ENCODE assay signal across 22 cellular contexts in the genomic region with DNA sequence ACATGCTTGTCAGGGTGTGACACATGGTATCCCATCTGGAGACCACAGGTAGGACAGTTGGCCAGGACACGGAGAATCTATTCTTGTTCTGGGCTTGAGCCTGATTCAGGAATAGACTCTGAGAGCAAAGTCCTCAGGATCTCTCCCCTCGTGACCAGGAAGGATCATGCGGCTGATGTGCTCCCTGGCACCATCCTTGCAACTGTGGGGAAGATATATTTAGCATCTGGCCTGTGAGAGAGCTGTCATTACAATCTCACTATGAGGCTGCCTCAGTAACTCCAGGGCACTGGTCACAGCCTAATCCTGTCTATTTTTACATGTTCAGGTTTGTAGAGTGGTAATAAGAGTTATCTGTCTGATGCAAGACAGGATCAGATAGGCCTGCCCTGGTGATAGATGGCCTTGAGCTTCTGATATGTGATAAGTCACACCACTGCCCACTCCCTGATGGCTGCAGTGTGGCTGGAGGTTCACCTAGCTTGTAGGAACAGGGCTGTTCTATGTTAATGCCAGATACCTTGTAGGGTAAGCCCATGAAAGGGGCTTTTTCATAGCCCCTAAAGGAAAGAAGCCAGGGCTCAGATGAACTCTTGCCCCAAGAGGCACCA. TPM values are rescaled to one million over a fixed set of nuclear protein-coding genes. Genes with fewer than 3 reads are reported as not detected.
DNase-seq lines count a peak whose midpoint lies in the region; ATAC-seq, FAIRE-seq and TF ChIP-seq lines count a peak whose summit lies in the region.
"Had no signal": no experiment of that assay in that cellular context is flagged by ENCODE, and none has a peak within 500 bp of the region (broad histone marks: within the 10 kb centered on the region; RNA-seq: fewer than 3 reads in every experiment).

No MANE protein-coding gene starts in this region.

- FAIRE-seq in K562 (lab: Jason Lieb, UNC) (no peak), GM19239 (lab: Jason Lieb, UNC) (no peak)
- FAIRE-seq: G401.6, GM12892, H1 had no signal

- no peak for TF ChIP-seq CTCF in K562 (IDR thresholded peaks at IDR 0.05 in 2 of 3, conservative IDR thresholded peaks at IDR 0.05 in 1 of 3; ENCODE audit: insufficient read depth in 2 of 3, low read depth in 1 of 3, low read length in 3 of 3)
- no peak for TF ChIP-seq CTCF in heart right ventricle (IDR thresholded peaks at IDR 0.05)
- TF ChIP-seq CTCF in right lobe of liver (IDR thresholded peaks at IDR 0.05) = no peak

- H3K4me2 ChIP-seq in K562 (ENCODE audit: insufficient read depth, low read length) = no peak overlapping the region

- CTCF ChIA-PET in K562 (lab: Yijun Ruan, JAX; ENCODE audit: low intra/inter-chr PET ratio) = no interaction called here

- H3K36me3 ChIP-seq in K562 (ENCODE audit: control insufficient read depth, insufficient read depth, low read length) = no peaks in the 10 kb centered on the region
- H3K36me3 ChIP-seq in heart right ventricle = no peaks in the 10 kb centered on the region
- no peaks in the 10 kb centered on the region for H3K36me3 ChIP-seq in right lobe of liver
- H3K36me3 ChIP-seq in skeletal muscle tissue (ENCODE audit: control insufficient read depth in 3 of 3, insufficient read depth in 3 of 3, low read length in 3 of 3) = no peaks in the 10 kb centered on the region

- H3K4me3 ChIP-seq in K562 (no peak overlapping the region), heart right ventricle (no peak overlapping the region), right lobe of liver (no peak overlapping the region), skeletal muscle tissue (ENCODE audit: low read length in 3 of 3) (peak overlapping the region in 2 of 3 donors; percentile 15 to 36)

- H3K4me1 ChIP-seq in K562 (replicated peaks in 1 of 2; ENCODE audit: control insufficient read depth in 2 of 2, insufficient read depth in 2 of 2, low read length in 2 of 2) (peaks cover 0 to 3% of the 10 kb centered on the region in 2 experiments; a peak in 1 of 5 replicates), heart right ventricle (peaks cover 0 to 20% (median 7%) of the 10 kb centered on the region in 9 donors), right lobe of liver (peaks cover 0 to 9% (median 4%) of the 10 kb centered on the region in 4 donors), skeletal muscle tissue (ENCODE audit: control insufficient read depth in 3 of 3, insufficient read depth in 3 of 3, low read length in 3 of 3) (peaks cover 13 to 24% (median 18%) of the 10 kb centered on the region in 3 donors)

- no peak for TF ChIP-seq RAD21 in K562 (CRISPR knock-in tag; conservative IDR thresholded peaks at IDR 0.05 in 1 of 2, IDR thresholded peaks at IDR 0.05 in 1 of 2)

- 58% methylated on average over 3 of the region's 3 CpGs for WGBS in K562 (ENCODE audit: insufficient coverage, low coverage, missing lambda C conversion rate)
- WGBS in heart right ventricle, 2 donors = 36 to 66% methylated on average over 3 of the region's 3 CpGs
- 9% methylated on average over 3 of the region's 3 CpGs for WGBS in right lobe of liver (ENCODE audit: insufficient coverage, low coverage, low lambda C conversion rate, missing lambda C conversion rate)

- ATAC-seq in K562 (no peak), heart right ventricle (peak; percentile 85 to 99 (median 96)), right lobe of liver (peak; percentile 89 to 95 (median 92)), GM18861 (IDR thresholded peaks at IDR 0.05; ENCODE audit: unreplicated experiment) (no peak), HG02642 (IDR thresholded peaks at IDR 0.05; ENCODE audit: poor library complexity, unreplicated experiment) (no peak)
- ATAC-seq: Panc1 had no signal

- intact Hi-C loops in K562 (cut with micrococcal nuclease) = no loop called here
- intact Hi-C loops in heart right ventricle (cut with DNase I) = no loop called here
- intact Hi-C loops in right lobe of liver (cut with DNase I) = no loop called here

- H3K9me3 ChIP-seq in K562 (replicated peaks; ENCODE audit: control insufficient read depth, insufficient read depth, low read depth, low read length) (no peaks in the 10 kb centered on the region), heart right ventricle (peaks cover 0 to 12% (median 2%) of the 10 kb centered on the region in 11 donors), right lobe of liver (no peaks in the 10 kb centered on the region), skeletal muscle tissue (ENCODE audit: control insufficient read depth in 3 of 3, low read length in 3 of 3) (no peaks in the 10 kb centered on the region)

- H3K27me3 ChIP-seq in K562 (ENCODE audit: control insufficient read depth in 2 of 2, insufficient read depth in 2 of 2, low read length in 2 of 2) = no peaks in the 10 kb centered on the region
- no peaks in the 10 kb centered on the region for H3K27me3 ChIP-seq in heart right ventricle
- H3K27me3 ChIP-seq in right lobe of liver = no peaks in the 10 kb centered on the region
- no peaks in the 10 kb centered on the region for H3K27me3 ChIP-seq in skeletal muscle tissue (ENCODE audit: control insufficient read depth in 3 of 3, insufficient read depth in 3 of 3, low read length in 3 of 3)

- H2AFZ ChIP-seq in K562 (ENCODE audit: low read depth, low read length) = no peak overlapping the region

- H3K9me1 ChIP-seq in K562 (ENCODE audit: control insufficient read depth, insufficient read depth, low read length) = no peaks in the 10 kb centered on the region

- no peaks in the 10 kb centered on the region for H3K79me2 ChIP-seq in K562 (ENCODE audit: control insufficient read depth, insufficient read depth, low read length)

- in situ Hi-C loops in K562 (cut with MboI) = no loop called here

- no peak for TF ChIP-seq EP300 in K562 (IDR thresholded peaks at IDR 0.05; ENCODE audit: low read length)

- POLR2A ChIA-PET in K562 (lab: Yijun Ruan, JAX) = no interaction called here

- TF ChIP-seq POLR2A in K562 (conservative IDR thresholded peaks at IDR 0.05) = no peak
- TF ChIP-seq POLR2A in right lobe of liver (IDR thresholded peaks at IDR 0.05) = no peak

- H4K20me1 ChIP-seq in K562 (replicated peaks; ENCODE audit: control insufficient read depth, insufficient read depth, low read length) = no peaks in the 10 kb centered on the region

- BruUV-seq in K562 (replicated peaks; lab: Mats Ljungman, UMichigan) = no TSS peak

- H3K9ac ChIP-seq in K562 (ENCODE audit: insufficient read depth in 1 of 2, low read depth in 2 of 2, low read length in 2 of 2) (no peak overlapping the region), skeletal muscle tissue (ENCODE audit: low read depth in 1 of 3, low read length in 3 of 3) (peak overlapping the region; percentile 12 to 71 (median 66))

- H3K27ac ChIP-seq in K562 (ENCODE audit: extremely low read depth, low read depth, low read length) = no peak overlapping the region
- peak overlapping the region; percentile 47 to 92 (median 79) for H3K27ac ChIP-seq in heart right ventricle
- H3K27ac ChIP-seq in right lobe of liver = peak overlapping the region in 2 of 3 donors; percentile 17 to 37
- H3K27ac ChIP-seq in skeletal muscle tissue (ENCODE audit: low read depth, low read length) = peak overlapping the region; percentile 100

- DNase-seq in K562 (ENCODE audit: extremely low read depth in 1 of 4, low spot score in 3 of 4) = no peak
- peak; percentile 48 to 78 for DNase-seq in heart right ventricle
- DNase-seq in right lobe of liver = peak in 1 of 3 donors; percentile 55
- no peak for DNase-seq in GM19239 (ENCODE audit: insufficient read length, low spot score)
- DNase-seq in NCI-H748 treated with DMSO at 0.1 percent for 48 hours (lab: John Stamatoyannopoulos, UW) = no peak
- DNase-seq: AML-193; CD4-positive, CD25-positive, alpha-beta regulatory T cell; DMS79 treated with DMSO at 0.1 percent for 48 hours; Karpas-422; MM.1S; NCI-H1105 treated with DMSO at 0.1 percent for 48 hours; NCI-H187 treated with DMSO at 0.1 percent for 48 hours; NCI-H2171; NCI-H510A; SHP77 had no signal

TF ChIP-seq in K562, 482 proteins besides CTCF, POLR2A, EP300 and RAD21 (continues in another document):
- no peak for TF ChIP-seq FOXM1 (IDR thresholded peaks at IDR 0.05; ENCODE audit: low read depth)
- no peak for TF ChIP-seq FOXM1 (CRISPR knock-in tag; IDR thresholded peaks at IDR 0.05; ENCODE audit: low read depth)
- no peak for TF ChIP-seq ZNF282 (CRISPR knock-in tag; IDR thresholded peaks at IDR 0.05)
- no peak for TF ChIP-seq HNRNPLL (IDR thresholded peaks at IDR 0.05; ENCODE audit: low read depth, low read length, poor library complexity, severe bottlenecking)
- peak; percentile 70 for TF ChIP-seq MEIS2 (IDR thresholded peaks at IDR 0.05; ENCODE audit: partially characterized antibody)
- no peak for TF ChIP-seq BRD9 (IDR thresholded peaks at IDR 0.05; ENCODE audit: low read depth, partially characterized antibody)
- no peak for TF ChIP-seq MAZ (CRISPR knock-in tag; conservative IDR thresholded peaks at IDR 0.05 in 1 of 2, IDR thresholded peaks at IDR 0.05 in 1 of 2)

RNA-seq across cellular contexts. Expression of a gene that starts 50.7 kb away (rescaled TPM):
- total RNA-seq in K562 (2011; cell fraction: chromatin; rRNA removed; ENCODE audit: low replicate concordance) = not detected in 2 replicates
- 0.26 TPM in 1 of 2 replicates, not detected in the other for total RNA-seq in K562 (2011; cell fraction: nucleolus; rRNA removed)
- total RNA-seq in K562 (2011; cell fraction: nucleoplasm; rRNA removed) = 0.15 TPM in 1 of 2 replicates, not detected in the other
- 0.08 TPM in 1 of 2 replicates, not detected in the other for total RNA-seq in K562 (2014; rRNA removed)
- total RNA-seq in K562 (2014; rRNA removed; fragmentation: Illumina TruSeq; extraction: Trizol) = 0.10 and 0.11 TPM in 2 replicates
- total RNA-seq in K562 (2015; rRNA removed; fragmentation: Illumina TruSeq; extraction: Trizol) = not detected in 2 replicates
- total RNA-seq in K562 (2021) = 0.24 TPM in 1 of 2 replicates, not detected in the other
- 0.06 and 4.5 TPM in 2 replicates for polyA plus RNA-seq in K562 (2011; rRNA removed)
- polyA plus RNA-seq in K562 (2011; cell fraction: cytosol; rRNA removed) = 3.0 TPM in 1 of 2 replicates, not detected in the other
- polyA plus RNA-seq in K562 (2011; cell fraction: nucleus; rRNA removed) = 0.14 and 4.2 TPM in 2 replicates
- 0.12 and 0.69 TPM in 2 replicates for polyA plus RNA-seq in K562 (2012)
- 0.10 TPM in 2 replicates for polyA plus RNA-seq in K562 (2014; fragmentation: Illumina TruSeq; extraction: Trizol)
- under 1 TPM; 0.13 to 0.14 TPM for polyA plus RNA-seq in K562 (2014; fragmentation: Nextera tagmentation; extraction: Ambion mirVana)
- polyA plus RNA-seq in K562 (2014; rRNA removed) = 0.07 TPM in 1 of 2 replicates, not detected in the other
- 7.1 TPM in 1 of 2 replicates, not detected in the other for polyA minus RNA-seq in K562 (2011; rRNA and poly(A)+ RNA removed)
- 2.0 TPM in 1 of 2 replicates, not detected in the other for polyA minus RNA-seq in K562 (2011; cell fraction: cytosol; rRNA and poly(A)+ RNA removed)
- polyA minus RNA-seq in K562 (2011; cell fraction: nucleus; rRNA and poly(A)+ RNA removed) = 0.27 and 10.4 TPM in 2 replicates
- 100 to 1,000 TPM; 121 to 315 (median 190) TPM for total RNA-seq in heart right ventricle
- 10 to 100 TPM; 27.5 to 41.0 TPM for polyA plus RNA-seq in heart right ventricle
- 100 to 1,000 TPM in 2 of 6 experiments, 10 to 100 TPM in 4; 24.7 to 158 (median 51.3) TPM for total RNA-seq in right lobe of liver
- total RNA-seq in skeletal muscle tissue = 218 TPM
- total RNA-seq: CD4-positive, CD25-positive, alpha-beta regulatory T cell had no signal
- polyA plus RNA-seq: CD4-positive, CD25-positive, alpha-beta regulatory T cell had no signal

Comparison
In these comparisons a context has a peak if more than half of its experiments do, and no peak if none do; other contexts are left out.
1. ATAC-seq: peak in heart right ventricle (8 of 8) and right lobe of liver (4 of 4); none in K562 (single experiment), GM18861 (single experiment) and HG02642 (single experiment).
2. DNase-seq: peak in heart right ventricle (2 of 2); none in K562 (0 of 4), GM19239 (single experiment) and NCI-H748 treated with DMSO at 0.1 percent for 48 hours (single experiment).
3. H3K4me3 ChIP-seq: peak in skeletal muscle tissue (2 of 3); none in K562 (single experiment), heart right ventricle (0 of 10) and right lobe of liver (0 of 3).
4. H3K9ac ChIP-seq: peak in skeletal muscle tissue (3 of 3); none in K562 (0 of 2).
5. RNA of a gene that starts 50.7 kb away (total RNA-seq): 218 TPM in skeletal muscle tissue (single experiment), 121 to 315 TPM in heart right ventricle and 24.7 to 158 TPM in right lobe of liver; 0.08 to 0.26 TPM in K562; every median in the first group is over 10 times any median in the second.